In the genomic region with DNA sequence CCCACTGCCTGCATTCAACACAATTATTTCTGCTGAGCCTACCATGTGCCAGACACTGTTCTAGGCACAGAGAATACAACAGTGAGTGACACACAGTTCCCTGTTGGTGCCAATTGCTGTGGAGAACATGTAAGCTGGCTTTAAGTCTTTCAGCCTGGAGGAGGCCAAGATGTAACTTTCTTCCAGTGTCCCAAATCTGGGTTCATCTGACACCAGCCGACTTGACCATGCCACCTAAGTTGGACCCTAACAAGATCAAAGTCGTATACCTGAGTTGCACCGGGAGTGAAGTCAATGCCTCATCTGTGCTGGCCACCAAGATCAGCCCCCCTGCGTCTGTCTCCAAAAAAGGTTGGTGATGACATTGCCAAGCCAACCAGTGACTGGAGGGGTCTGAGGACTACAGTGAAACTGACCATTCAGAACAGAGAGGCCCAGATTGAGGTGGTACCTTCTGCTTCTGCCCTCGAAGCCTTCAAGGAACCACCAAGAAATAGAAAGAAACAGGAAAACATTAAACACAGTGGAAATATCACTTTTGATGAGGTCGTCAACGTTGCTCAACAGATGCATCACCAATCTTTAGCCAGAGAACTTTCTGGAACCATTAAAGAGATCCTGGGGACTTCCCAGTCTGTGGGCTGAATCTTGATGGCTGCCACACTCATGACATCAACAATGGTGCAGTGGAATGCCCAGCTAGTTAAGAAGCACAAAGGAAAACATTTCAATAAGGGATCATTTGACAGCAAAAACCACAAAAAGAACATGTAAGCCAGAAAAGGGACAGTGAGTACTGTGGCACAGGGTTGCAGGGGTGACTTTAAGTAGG, we compare ENCODE assay signal across 14 cellular contexts. TPM values are rescaled to one million over a fixed set of nuclear protein-coding genes. Genes with fewer than 3 reads are reported as not detected.
DNase-seq lines count a peak whose midpoint lies in the region; ATAC-seq lines count a peak whose summit lies in the region.
"Had no signal": no experiment of that assay in that cellular context is flagged by ENCODE, and none has a peak within 500 bp of the region (broad histone marks: within the 10 kb centered on the region; RNA-seq: fewer than 3 reads in every experiment).

No MANE protein-coding gene starts in this region.

- H3K4me1 ChIP-seq in mesendoderm (ENCODE audit: control insufficient read depth, low read depth, low read length), result no peaks in the 10 kb centered on the region
- H3K4me1 ChIP-seq: foreskin keratinocyte had no signal

- no peak overlapping the region for H2BK5ac ChIP-seq in mesendoderm (ENCODE audit: low read length)

- no peak overlapping the region for H3K23ac ChIP-seq in mesendoderm (ENCODE audit: low read length)

- H3K4me3 Mint-ChIP-seq in activated T-cell treated with anti-CD3 and anti-CD28 coated beads, Interleukin-2, amount 50 U/mL, for 4 hours, result peak overlapping the region; percentile 27
- H3K4me3 Mint-ChIP-seq in activated CD4-positive, alpha-beta T cell treated with anti-CD3 and anti-CD28 coated beads, Interleukin-2, amount 10 ng/mL, durations not matched to agents 7 days and 5 days, result no peak overlapping the region
- H3K4me3 Mint-ChIP-seq in dendritic cell treated with granulocyte-macrophage colony-stimulating factor and Interleukin-4, amounts not matched to agents 40 ng/mL and 50 ng/mL, for 4 days, result no peak overlapping the region

- peaks cover 13% of the 10 kb centered on the region for H3K27me3 ChIP-seq in mesendoderm (ENCODE audit: insufficient read depth, low read length, poor library complexity)
- H3K27me3 ChIP-seq: upper lobe of left lung had no signal

- no peak overlapping the region for H3K27ac ChIP-seq in mesendoderm (ENCODE audit: low read depth, low read length)
- H3K27ac ChIP-seq: foreskin keratinocyte, upper lobe of left lung had no signal

- H2AK5ac ChIP-seq in mesendoderm (ENCODE audit: low read length), result no peak overlapping the region

- no peak for DNase-seq in activated T-cell treated with anti-CD3 and anti-CD28 coated beads, Interleukin-2, amount 50 U/mL, for 4 hours
- DNase-seq in activated T-cell treated with anti-CD3 and anti-CD28 coated beads, Interleukin-2, amount 50 U/mL, for 1 hour, result no peak
- no peak for DNase-seq in activated CD4-positive, alpha-beta T cell treated with anti-CD3 and anti-CD28 coated beads, Interleukin-2, amount 10 ng/mL, durations not matched to agents 7 days and 5 days
- DNase-seq in skeletal muscle cell (ENCODE audit: low read depth) (peak; percentile 45), mesendoderm (no peak), NCI-H2196 treated with DMSO at 0.1 percent for 48 hours (lab: John Stamatoyannopoulos, UW; ENCODE audit: unreplicated experiment) (no peak), HuH-7.5 (ENCODE audit: low spot score) (no peak)
- DNase-seq: activated CD4-positive, CD25-positive, alpha-beta regulatory T cell; DMS153; foreskin keratinocyte; NCI-H1105; upper lobe of left lung had no signal

- no peak overlapping the region for H3K4ac ChIP-seq in mesendoderm (ENCODE audit: low read depth, low read length)

- H3K56ac ChIP-seq in mesendoderm (ENCODE audit: low read length), result no peak overlapping the region

- no peaks in the 10 kb centered on the region for H3K27me3 Mint-ChIP-seq in activated T-cell treated with anti-CD3 and anti-CD28 coated beads, Interleukin-2, amount 50 U/mL, for 4 hours (ENCODE audit: low read depth)
- no peaks in the 10 kb centered on the region for H3K27me3 Mint-ChIP-seq in activated CD4-positive, alpha-beta T cell treated with anti-CD3 and anti-CD28 coated beads, Interleukin-2, amount 10 ng/mL, durations not matched to agents 7 days and 5 days
- H3K27me3 Mint-ChIP-seq in dendritic cell treated with granulocyte-macrophage colony-stimulating factor and Interleukin-4, amounts not matched to agents 40 ng/mL and 50 ng/mL, for 4 days, result peaks cover 27% of the 10 kb centered on the region

- H3K27ac Mint-ChIP-seq in activated CD4-positive, alpha-beta T cell treated with anti-CD3 and anti-CD28 coated beads, Interleukin-2, amount 10 ng/mL, durations not matched to agents 7 days and 5 days, result peak overlapping the region; percentile 64
- peak overlapping the region; percentile 13 for H3K27ac Mint-ChIP-seq in dendritic cell treated with granulocyte-macrophage colony-stimulating factor and Interleukin-4, amounts not matched to agents 40 ng/mL and 50 ng/mL, for 4 days

- intact Hi-C loops in dendritic cell treated with granulocyte-macrophage colony-stimulating factor and Interleukin-4, amounts not matched to agents 40 ng/mL and 50 ng/mL, for 4 days (cut with micrococcal nuclease), result no loop called here

- H3K36me3 ChIP-seq in mesendoderm (ENCODE audit: control insufficient read depth, insufficient read depth, low read length), result no peaks in the 10 kb centered on the region
- H3K36me3 ChIP-seq: upper lobe of left lung had no signal

- peaks cover 19% of the 10 kb centered on the region for H3K36me3 Mint-ChIP-seq in activated T-cell treated with anti-CD3 and anti-CD28 coated beads, Interleukin-2, amount 50 U/mL, for 4 hours (ENCODE audit: insufficient read depth)
- H3K36me3 Mint-ChIP-seq in activated CD4-positive, alpha-beta T cell treated with anti-CD3 and anti-CD28 coated beads, Interleukin-2, amount 10 ng/mL, durations not matched to agents 7 days and 5 days (ENCODE audit: low read depth), result peaks cover 66% of the 10 kb centered on the region
- H3K36me3 Mint-ChIP-seq in dendritic cell treated with granulocyte-macrophage colony-stimulating factor and Interleukin-4, amounts not matched to agents 40 ng/mL and 50 ng/mL, for 4 days (ENCODE audit: low read depth), result peaks cover 11% of the 10 kb centered on the region

- H2BK120ac ChIP-seq in mesendoderm (ENCODE audit: low read depth, low read length), result no peak overlapping the region

- WGBS in mesendoderm (ENCODE audit: extremely low coverage, insufficient coverage, low lambda C conversion rate), result no CpG with 5 or more reads among the region's 7 CpGs

- H3K79me2 ChIP-seq in mesendoderm (ENCODE audit: control insufficient read depth, insufficient read depth, low read length), result no peaks in the 10 kb centered on the region

- no peak overlapping the region for H4K8ac ChIP-seq in mesendoderm (ENCODE audit: low read depth, low read length)

- H4K5ac ChIP-seq in mesendoderm (ENCODE audit: low read length), result no peak overlapping the region

- H3K9ac ChIP-seq in mesendoderm (ENCODE audit: low read length), result no peak overlapping the region

- no peaks in the 10 kb centered on the region for H3K79me1 ChIP-seq in mesendoderm (ENCODE audit: low read length)

- H3K4me3 ChIP-seq in skeletal muscle cell (ENCODE audit: low read depth, low read length) (no peak overlapping the region), mesendoderm (ENCODE audit: low read length) (no peak overlapping the region)
- H3K4me3 ChIP-seq: upper lobe of left lung had no signal

- H3K4me2 ChIP-seq in mesendoderm (ENCODE audit: low read length), result no peak overlapping the region

- peak; percentile 24 to 27 for ATAC-seq in activated T-cell treated with anti-CD3 and anti-CD28 coated beads, Interleukin-2, amount 50 U/mL, for 4 hours
- ATAC-seq: foreskin keratinocyte, SK-N-SH treated with all-trans-retinoic acid at 6 μM for 48 hours had no signal

- peaks cover 84% of the 10 kb centered on the region for H3K4me1 Mint-ChIP-seq in activated T-cell treated with anti-CD3 and anti-CD28 coated beads, Interleukin-2, amount 50 U/mL, for 4 hours (ENCODE audit: low read depth)
- H3K4me1 Mint-ChIP-seq in activated CD4-positive, alpha-beta T cell treated with anti-CD3 and anti-CD28 coated beads, Interleukin-2, amount 10 ng/mL, durations not matched to agents 7 days and 5 days, result peaks cover 83% of the 10 kb centered on the region
- H3K4me1 Mint-ChIP-seq in dendritic cell treated with granulocyte-macrophage colony-stimulating factor and Interleukin-4, amounts not matched to agents 40 ng/mL and 50 ng/mL, for 4 days (ENCODE audit: low read depth), result peaks cover 40% of the 10 kb centered on the region

- POLR2A ChIA-PET in activated CD4-positive, alpha-beta T cell treated with anti-CD3 and anti-CD28 coated beads, Interleukin-2, amount 10 ng/mL, durations not matched to agents 7 days and 5 days (lab: Charles Lee), result no interaction called here

- no peak overlapping the region for H2BK15ac ChIP-seq in mesendoderm (replicated peaks; ENCODE audit: low read depth)

- H3K9me3 Mint-ChIP-seq in activated T-cell treated with anti-CD3 and anti-CD28 coated beads, Interleukin-2, amount 50 U/mL, for 4 hours, result no peaks in the 10 kb centered on the region
- H3K9me3 Mint-ChIP-seq in activated CD4-positive, alpha-beta T cell treated with anti-CD3 and anti-CD28 coated beads, Interleukin-2, amount 10 ng/mL, durations not matched to agents 7 days and 5 days, result no peaks in the 10 kb centered on the region
- no peaks in the 10 kb centered on the region for H3K9me3 Mint-ChIP-seq in dendritic cell treated with granulocyte-macrophage colony-stimulating factor and Interleukin-4, amounts not matched to agents 40 ng/mL and 50 ng/mL, for 4 days

- no peak overlapping the region for H3K18ac ChIP-seq in mesendoderm (ENCODE audit: low read length)

- CTCF ChIA-PET in activated CD4-positive, alpha-beta T cell treated with anti-CD3 and anti-CD28 coated beads, Interleukin-2, amount 10 ng/mL, durations not matched to agents 7 days and 5 days (lab: Charles Lee), result interaction anchor here (1.0 to 9.5 kb wide), 3 partner anchors 9 to 96 kb away, joined by 3 to 69 read pairs (median 7); no protein-coding TSS in a partner anchor

RNA-seq across cellular contexts. Expression of gene TRABD2A, which starts 6.3 kb away (rescaled TPM):
- 10 to 100 TPM; 21.2 to 29.4 (median 22.2) TPM for total RNA-seq in activated T-cell treated with anti-CD3 and anti-CD28 coated beads, Interleukin-2, amount 50 U/mL, for 4 hours
- total RNA-seq in activated CD4-positive, alpha-beta T cell treated with anti-CD3 and anti-CD28 coated beads, Interleukin-2, amount 10 ng/mL, durations not matched to agents 7 days and 5 days, result 10 to 100 TPM; 70.2 to 74.6 TPM
- polyA plus RNA-seq in mesendoderm (2013, experiment 1 of 2), result 13.4 TPM
- 14.1 TPM for polyA plus RNA-seq in mesendoderm (2013, experiment 2 of 2)

RNA-seq across cellular contexts. Expression of gene TMSB10, which starts 30.9 kb away (rescaled TPM):
- 1,000 to 10,000 TPM; 1,023 to 1,175 (median 1,139) TPM for total RNA-seq in activated T-cell treated with anti-CD3 and anti-CD28 coated beads, Interleukin-2, amount 50 U/mL, for 4 hours
- total RNA-seq in activated CD4-positive, alpha-beta T cell treated with anti-CD3 and anti-CD28 coated beads, Interleukin-2, amount 10 ng/mL, durations not matched to agents 7 days and 5 days, result 1,000 to 10,000 TPM; 5,491 to 5,845 TPM
- 1,538 TPM for polyA plus RNA-seq in mesendoderm (2013, experiment 1 of 2)
- polyA plus RNA-seq in mesendoderm (2013, experiment 2 of 2), result 1,586 TPM

Comparison
In these comparisons a context has a peak if more than half of its experiments do, and no peak if none do; other contexts are left out.
1. RNA of gene TMSB10, which starts 30.9 kb away (total RNA-seq): 5,491 to 5,845 TPM in activated CD4-positive, alpha-beta T cell treated with anti-CD3 and anti-CD28 coated beads, Interleukin-2, amount 10 ng/mL, durations not matched to agents 7 days and 5 days; 1,023 to 1,175 TPM in activated T-cell treated with anti-CD3 and anti-CD28 coated beads, Interleukin-2, amount 50 U/mL, for 4 hours; every median in the first group is over 4 times any median in the second.